8 cellular contexts compared by ENCODE assay signal in the genomic region with DNA sequence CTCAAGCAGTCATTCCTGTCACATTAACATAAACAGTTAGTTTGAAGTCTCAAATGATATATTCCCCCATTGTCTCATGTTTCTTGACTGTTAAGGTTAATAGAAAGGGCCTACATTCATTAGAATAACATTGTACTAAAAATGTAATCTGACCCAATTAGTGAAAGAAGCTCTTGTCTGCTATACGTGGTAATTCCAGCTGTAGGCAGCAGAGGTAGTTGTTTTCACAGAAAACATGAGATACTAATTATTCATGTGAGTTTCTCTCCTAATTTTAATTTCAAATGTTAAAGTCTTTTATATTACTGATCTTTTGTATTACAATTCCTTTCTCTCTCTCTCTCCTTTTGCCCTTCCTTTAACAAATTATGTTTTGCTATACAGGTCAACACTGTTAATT. TPM values are rescaled to one million over a fixed set of nuclear protein-coding genes. Genes with fewer than 3 reads are reported as not detected.
DNase-seq lines count a peak whose midpoint lies in the region; ATAC-seq, FAIRE-seq and TF ChIP-seq lines count a peak whose summit lies in the region.

No MANE protein-coding gene starts in this region.

- H4K20me1 ChIP-seq in DND-41 (ENCODE audit: insufficient read depth, low read length), result no peaks in the 10 kb centered on the region

- peak; percentile 99 for FAIRE-seq in islet of Langerhans (lab: Jason Lieb, UNC)

- H3K36me3 ChIP-seq in DND-41 (ENCODE audit: insufficient read depth, low read length), result no peaks in the 10 kb centered on the region

- DNase-seq in DND-41, result no peak
- peak; percentile 59 to 86 for DNase-seq in Kasumi-1 (lab: John Stamatoyannopoulos, UW)
- DNase-seq in GM19238 (ENCODE audit: insufficient read length, low spot score), result no peak
- no peak for DNase-seq in A172 (ENCODE audit: low spot score)

- H3K4me3 ChIP-seq in DND-41 (ENCODE audit: low read depth in 1 of 2, low read length in 2 of 2), result no peak overlapping the region

- H3K4me1 ChIP-seq in DND-41 (ENCODE audit: insufficient read depth, low read length), result no peaks in the 10 kb centered on the region

- H3K27me3 ChIP-seq in DND-41 (ENCODE audit: insufficient read depth, low read length, poor library complexity), result no peaks in the 10 kb centered on the region

- peak; percentile 66 for TF ChIP-seq CTCF in DND-41 (IDR thresholded peaks at IDR 0.05; ENCODE audit: borderline replicate concordance, extremely low read depth, low read length, poor library complexity, severe bottlenecking)
- TF ChIP-seq CTCF in VCaP (conservative IDR thresholded peaks at IDR 0.05), result peak; percentile 57

- H2AFZ ChIP-seq in DND-41 (ENCODE audit: low read depth, low read length), result no peak overlapping the region

- ATAC-seq in DND-41 (ENCODE audit: insufficient read depth, low read depth) (no peak), GM19397 (IDR thresholded peaks at IDR 0.05; ENCODE audit: unreplicated experiment) (no peak), HG02840 (IDR thresholded peaks at IDR 0.05; ENCODE audit: low FRiP score, unreplicated experiment) (no peak)

- H3K79me2 ChIP-seq in DND-41 (ENCODE audit: insufficient read depth, low read length), result no peaks in the 10 kb centered on the region

- H3K9me3 ChIP-seq in DND-41 (ENCODE audit: insufficient read depth, low read length, severe bottlenecking), result no peaks in the 10 kb centered on the region

- no peak overlapping the region for H3K9ac ChIP-seq in DND-41 (ENCODE audit: low read depth, low read length)

- H3K27ac ChIP-seq in DND-41 (ENCODE audit: low read length) (no peak overlapping the region), VCaP (no peak overlapping the region)

- H3K4me2 ChIP-seq in DND-41 (ENCODE audit: insufficient read depth, low read length), result no peak overlapping the region

RNA-seq across cellular contexts. Expression of a gene that starts 26.0 kb away (rescaled TPM):
- 59.6 and 70.5 TPM in 2 replicates for total RNA-seq in A172 (2014; rRNA removed; shearing (Covaris generic))

RNA-seq across cellular contexts. Expression of a gene that starts 40.0 kb away (rescaled TPM):
- total RNA-seq in A172 (2014; rRNA removed; shearing (Covaris generic)), result 67.2 and 68.2 TPM in 2 replicates

Comparison
In these comparisons a context has a peak if more than half of its experiments do, and no peak if none do; other contexts are left out.
1. DNase-seq: peak in Kasumi-1 (2 of 2); none in DND-41 (single experiment), GM19238 (single experiment) and A172 (single experiment).